18 cellular contexts compared by ENCODE assay signal in the genomic region with DNA sequence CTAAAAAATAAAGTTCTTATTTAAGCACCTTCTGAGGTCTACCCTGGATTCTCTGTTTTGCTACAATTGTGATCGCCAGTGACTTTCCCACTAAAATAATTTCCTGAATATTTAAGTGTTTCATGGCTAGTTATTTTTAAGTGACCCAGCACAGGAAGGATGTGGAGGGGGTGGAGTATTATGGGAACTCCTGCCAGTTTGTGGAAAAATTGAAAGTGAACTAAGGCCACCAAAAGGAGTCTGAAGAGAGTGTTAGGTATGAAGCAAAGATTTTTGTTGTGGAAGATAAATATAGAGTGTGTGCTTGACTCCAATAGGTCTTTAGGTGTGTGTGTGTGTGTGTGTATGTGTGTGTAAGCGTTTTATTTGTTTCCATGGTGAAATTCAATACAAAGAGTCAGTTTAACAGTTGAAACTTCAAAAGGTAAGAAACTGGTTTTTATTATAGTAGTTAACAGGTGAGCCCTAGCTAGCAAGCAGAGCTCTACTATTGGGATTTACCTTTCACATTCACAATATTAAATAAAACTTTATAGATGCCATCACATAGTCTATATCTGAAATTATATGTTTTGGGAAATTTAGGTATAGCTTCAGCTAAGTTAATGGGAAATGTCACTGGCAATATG. TPM values are rescaled to one million over a fixed set of nuclear protein-coding genes. Genes with fewer than 3 reads are reported as not detected.
A peak's percentile ranks its signal among the peaks of the same experiment; 100 is the strongest.
DNase-seq lines count a peak whose midpoint lies in the region; ATAC-seq and TF ChIP-seq lines count a peak whose summit lies in the region.
"Had no signal": no experiment of that assay in that cellular context is flagged by ENCODE, and none has a peak within 500 bp of the region (broad histone marks: within the 10 kb centered on the region; RNA-seq: fewer than 3 reads in every experiment).

No MANE protein-coding gene starts in this region.

- H3K27me3 Mint-ChIP-seq in CD4-positive, alpha-beta T cell = no peaks in the 10 kb centered on the region

- H3K9ac ChIP-seq in Loucy (ENCODE audit: low read depth, low read length, poor library complexity, severe bottlenecking) (no peak overlapping the region), fibroblast of lung (ENCODE audit: insufficient read depth, low read length) (no peak overlapping the region), trophoblast cell (ENCODE audit: low read length) (no peak overlapping the region)
- H3K9ac ChIP-seq: SK-N-SH had no signal

- H2BK5ac ChIP-seq in trophoblast cell (ENCODE audit: low read depth, low read length, poor library complexity) = no peak overlapping the region

- H3F3A ChIP-seq in Loucy (ENCODE audit: low read depth) = no peaks in the 10 kb centered on the region

- H3K4me3 ChIP-seq in Loucy (ENCODE audit: low read length, poor library complexity, severe bottlenecking) (no peak overlapping the region), fibroblast of lung (replicated peaks in 1 of 4; ENCODE audit: control extremely low read depth in 1 of 4, insufficient read depth in 1 of 4, low read depth in 3 of 4, low read length in 4 of 4) (no peak overlapping the region), trophoblast cell (ENCODE audit: low read depth, low read length) (no peak overlapping the region)
- H3K4me3 ChIP-seq: esophagus squamous epithelium had no signal

- H3K27ac Mint-ChIP-seq in CD4-positive, alpha-beta T cell = peak overlapping the region; percentile 13
- H3K27ac Mint-ChIP-seq: B cell had no signal

- H3K36me3 Mint-ChIP-seq in CD4-positive, alpha-beta T cell (ENCODE audit: low read depth) = no peaks in the 10 kb centered on the region

- H4K91ac ChIP-seq in trophoblast cell (ENCODE audit: low read depth, low read length) = no peak overlapping the region

- no peak overlapping the region for H3K23ac ChIP-seq in trophoblast cell (ENCODE audit: low read length)

- no peaks in the 10 kb centered on the region for H3K36me3 ChIP-seq in Loucy (ENCODE audit: insufficient read depth, low read length)
- H3K36me3 ChIP-seq in fibroblast of lung (ENCODE audit: control insufficient read depth, insufficient read depth, low read length) = no peaks in the 10 kb centered on the region
- H3K36me3 ChIP-seq in trophoblast cell (ENCODE audit: control insufficient read depth in 1 of 2, insufficient read depth in 2 of 2, low read length in 2 of 2) = peaks cover 4 to 6% of the 10 kb centered on the region in 2 experiments
- H3K36me3 ChIP-seq: esophagus squamous epithelium had no signal

- ATAC-seq in CD4-positive, alpha-beta T cell (ENCODE audit: poor library complexity) = peak; percentile 51
- ATAC-seq: HCT116 had no signal

- no peaks in the 10 kb centered on the region for H3K9me3 ChIP-seq in CD4-positive, alpha-beta T cell (ENCODE audit: control insufficient read depth, low read length)
- H3K9me3 ChIP-seq in Loucy (ENCODE audit: insufficient read depth, low read depth, low read length) = no peaks in the 10 kb centered on the region
- no peaks in the 10 kb centered on the region for H3K9me3 ChIP-seq in fibroblast of lung (ENCODE audit: control insufficient read depth, insufficient read depth, low read depth, low read length)
- no peaks in the 10 kb centered on the region for H3K9me3 ChIP-seq in trophoblast cell (ENCODE audit: insufficient read depth, low read depth, low read length)
- H3K9me3 ChIP-seq: esophagus squamous epithelium, SK-N-SH had no signal

- no peaks in the 10 kb centered on the region for H3K9me3 Mint-ChIP-seq in CD4-positive, alpha-beta T cell

- no peaks in the 10 kb centered on the region for H3K9me2 ChIP-seq in Loucy (replicated peaks; ENCODE audit: low read depth, low read length)
- H3K9me2 ChIP-seq: SK-N-SH had no signal

- no peak overlapping the region for H4K8ac ChIP-seq in trophoblast cell (ENCODE audit: low read depth, low read length)

- intact Hi-C loops in CD4-positive, alpha-beta T cell (cut with DNase I, micrococcal nuclease) = no loop called here

- no peaks in the 10 kb centered on the region for H3K27me3 ChIP-seq in CD4-positive, alpha-beta T cell (ENCODE audit: control insufficient read depth, insufficient read depth, low read length)
- no peaks in the 10 kb centered on the region for H3K27me3 ChIP-seq in Loucy (ENCODE audit: insufficient read depth, low read length, poor library complexity, severe bottlenecking)
- no peaks in the 10 kb centered on the region for H3K27me3 ChIP-seq in fibroblast of lung (ENCODE audit: control insufficient read depth, insufficient read depth, low read length)
- no peaks in the 10 kb centered on the region for H3K27me3 ChIP-seq in trophoblast cell (ENCODE audit: insufficient read depth, low read length)
- H3K27me3 ChIP-seq: esophagus squamous epithelium had no signal

- H2AK5ac ChIP-seq in trophoblast cell (ENCODE audit: low read length) = no peak overlapping the region

- no peak overlapping the region for H3K14ac ChIP-seq in trophoblast cell (ENCODE audit: low read length)

- H2AFZ ChIP-seq in Loucy (ENCODE audit: low read length) (no peak overlapping the region), fibroblast of lung (ENCODE audit: low read length) (no peak overlapping the region), trophoblast cell (ENCODE audit: insufficient read depth, low read length, poor library complexity) (no peak overlapping the region)

- H2BK12ac ChIP-seq in trophoblast cell (ENCODE audit: low read length) = no peak overlapping the region

- H3K4me2 ChIP-seq in Loucy (ENCODE audit: low read depth, low read length, poor library complexity, severe bottlenecking) (peak overlapping the region; percentile 59), fibroblast of lung (ENCODE audit: extremely low read depth, insufficient read depth, low read length) (peak overlapping the region; percentile 42), trophoblast cell (ENCODE audit: low read length) (no peak overlapping the region)
- H3K4me2 ChIP-seq: SK-N-SH had no signal

- CTCF ChIA-PET in CD4-positive, alpha-beta T cell (lab: Charles Lee) = no interaction called here

- H3K18ac ChIP-seq in trophoblast cell (ENCODE audit: low read length) = no peak overlapping the region

- H3K79me1 ChIP-seq in trophoblast cell (ENCODE audit: low read length) = peaks cover 17% of the 10 kb centered on the region

- WGBS in trophoblast cell (ENCODE audit: extremely low coverage, insufficient coverage, insufficient read length) = no CpG with 5 or more reads among the region's 2 CpGs

- POLR2A ChIA-PET in CD4-positive, alpha-beta T cell (lab: Charles Lee) = no interaction called here

- H3K27ac ChIP-seq in CD4-positive, alpha-beta T cell (ENCODE audit: low read depth, low read length) = no peak overlapping the region
- no peak overlapping the region for H3K27ac ChIP-seq in fibroblast of lung (ENCODE audit: insufficient read depth, low read length)
- peak overlapping the region; percentile 18 for H3K27ac ChIP-seq in trophoblast cell (ENCODE audit: low read depth, low read length)

- H3K79me2 ChIP-seq in Loucy (ENCODE audit: insufficient read depth, low read length) = no peaks in the 10 kb centered on the region
- H3K79me2 ChIP-seq in fibroblast of lung (ENCODE audit: control insufficient read depth, insufficient read depth, low read length) = peaks cover 4% of the 10 kb centered on the region
- peaks cover 11% of the 10 kb centered on the region for H3K79me2 ChIP-seq in trophoblast cell (ENCODE audit: control insufficient read depth, insufficient read depth, low read length, poor library complexity)

- H4K20me1 ChIP-seq in Loucy (ENCODE audit: insufficient read depth, low read length, poor library complexity, severe bottlenecking) (no peaks in the 10 kb centered on the region), fibroblast of lung (ENCODE audit: control insufficient read depth, extremely low read depth, insufficient read depth, low read length) (no peaks in the 10 kb centered on the region)

- H3K4me1 ChIP-seq in Loucy (ENCODE audit: insufficient read depth, low read length, poor library complexity, severe bottlenecking) (peaks cover 12% of the 10 kb centered on the region), fibroblast of lung (ENCODE audit: control insufficient read depth, extremely low read depth, insufficient read depth, low read length) (no peaks in the 10 kb centered on the region), trophoblast cell (ENCODE audit: control insufficient read depth in 1 of 2, insufficient read depth in 2 of 2, low read length in 2 of 2) (peaks cover 16 to 24% of the 10 kb centered on the region in 2 experiments)

- peak overlapping the region; percentile 69 for H3K4ac ChIP-seq in trophoblast cell (ENCODE audit: low read depth, low read length)

- no peak overlapping the region for H4K12ac ChIP-seq in trophoblast cell (ENCODE audit: low read depth, low read length)

- TF ChIP-seq CTCF in CD4-positive, alpha-beta T cell (IDR thresholded peaks at IDR 0.05) = no peak
- TF ChIP-seq CTCF in Loucy (conservative IDR thresholded peaks at IDR 0.05; ENCODE audit: low read length) (no peak), fibroblast of lung (conservative IDR thresholded peaks at IDR 0.05 in 1 of 2, IDR thresholded peaks at IDR 0.05 in 1 of 2; ENCODE audit: low read depth in 1 of 2, low read length in 2 of 2) (no peak)

- H3K4me1 Mint-ChIP-seq in CD4-positive, alpha-beta T cell (ENCODE audit: low read depth) = peaks cover 80% of the 10 kb centered on the region
- H3K4me1 Mint-ChIP-seq: B cell had no signal

- H2BK120ac ChIP-seq in trophoblast cell (ENCODE audit: insufficient read depth, low read length, poor library complexity) = no peak overlapping the region

- DNase-seq in CD4-positive, alpha-beta T cell = no peak
- DNase-seq in fibroblast of lung (ENCODE audit: low read depth in 2 of 2) (peak in 1 of 2 donors; percentile 10), trophoblast cell (no peak), cerebellar cortex (ENCODE audit: low spot score) (no peak), NCI-H774 (lab: John Stamatoyannopoulos, UW) (no peak), NCI-H1417 (lab: John Stamatoyannopoulos, UW) (no peak), iPS-NIHi11 (ENCODE audit: low spot score) (no peak)
- DNase-seq: activated CD8-positive, alpha-beta memory T cell treated with anti-CD3 and anti-CD28 coated beads, Interleukin-2, amount 50 U/mL, for 4 hours; amniotic stem cell; cortex of kidney; esophagus squamous epithelium; midbrain; NCI-H446 treated with DMSO at 0.1 percent for 48 hours; nucleus accumbens; SK-N-SH had no signal

- no peak overlapping the region for H3K4me3 Mint-ChIP-seq in CD4-positive, alpha-beta T cell
- H3K4me3 Mint-ChIP-seq: B cell had no signal

RNA-seq across cellular contexts. Expression of a gene that starts 25.6 kb away (rescaled TPM):
- total RNA-seq in CD4-positive, alpha-beta T cell = 10 to 100 TPM; 21.9 to 24.9 TPM
- total RNA-seq in fibroblast of lung = 12.1 and 19.5 TPM in 2 replicates
- polyA plus RNA-seq in fibroblast of lung = 3.5 and 17.1 TPM in 2 replicates
- polyA plus RNA-seq in fibroblast of lung (2012) = 2.3 and 10.4 TPM in 2 replicates
- 2.6 and 17.9 TPM in 2 replicates for polyA minus RNA-seq in fibroblast of lung (ENCODE audit: low replicate concordance)
- polyA plus RNA-seq in trophoblast cell (2013) = 93.8 and 95.6 TPM in 2 replicates
